Comparison of ENCODE assay signal across 21 cellular contexts in genomic region chr17:63816669-63817068, GRCh38.
"Had no signal": no experiment of that assay in that cellular context is flagged by ENCODE, and none has a peak within 500 bp of the region (broad histone marks: within the 10 kb centered on the region; RNA-seq: fewer than 3 reads in every experiment).

No MANE protein-coding gene starts in this region.

- H3K4me2 ChIP-seq: smooth muscle cell had no signal

- H3K27ac ChIP-seq: adrenal gland, colonic mucosa, esophagus muscularis mucosa, prostate gland, right lobe of liver, transverse colon, vagina had no signal

- H3K27me3 ChIP-seq: adrenal gland, colonic mucosa, esophagus muscularis mucosa, right lobe of liver, transverse colon, vagina had no signal

- H3K27ac Mint-ChIP-seq: activated naive CD4-positive, alpha-beta T cell treated with anti-CD3 and anti-CD28 coated beads for 36 hours; activated T-helper 2 cell treated with anti-CD3 and anti-CD28 coated beads, Interferon-gamma antibody, Interleukin-2, Interleukin-4, amounts not matched to agents 10 μg/mL and 5 μg/mL and 100 μg/mL, durations not matched to agents 14 hours and 24 hours and 36 hours; mesothelial cell of epicardium; nephron progenitor cell had no signal

- H3K4me3 Mint-ChIP-seq: activated naive CD4-positive, alpha-beta T cell treated with anti-CD3 and anti-CD28 coated beads for 36 hours; mesothelial cell of epicardium; nephron progenitor cell had no signal

- H3K4me1 ChIP-seq: adrenal gland, colonic mucosa, prostate gland, transverse colon, vagina had no signal

- ATAC-seq: right lobe of liver had no signal

- H3K9me3 ChIP-seq: adrenal gland, colonic mucosa, esophagus muscularis mucosa, prostate gland, right lobe of liver, transverse colon, vagina had no signal

- H3K9me3 Mint-ChIP-seq: activated naive CD4-positive, alpha-beta T cell treated with anti-CD3 and anti-CD28 coated beads for 36 hours; activated T-helper 2 cell treated with anti-CD3 and anti-CD28 coated beads, Interferon-gamma antibody, Interleukin-2, Interleukin-4, amounts not matched to agents 10 μg/mL and 5 μg/mL and 100 μg/mL, durations not matched to agents 14 hours and 24 hours and 36 hours; mesothelial cell of epicardium; nephron progenitor cell had no signal

- H3K4me1 Mint-ChIP-seq: mesothelial cell of epicardium, nephron progenitor cell had no signal

- DNase-seq: activated CD4-positive, alpha-beta T cell treated with anti-CD3 and anti-CD28 coated beads for 4 hours; activated naive CD4-positive, alpha-beta T cell treated with anti-CD3 and anti-CD28 coated beads for 36 hours; adrenal gland; caudate nucleus; colonic mucosa; foreskin melanocyte; nephron progenitor cell; occipital lobe; right lobe of liver; stimulated activated CD4-positive, alpha-beta T cell treated with anti-CD3 and anti-CD28 coated beads, Interleukin-4, amount 100 ng/mL, for 4 hours; stimulated activated CD8-positive, alpha-beta memory T cell treated with anti-CD3 and anti-CD28 coated beads, Interleukin-4, amount 100 ng/mL, for 48 hours; stimulated activated naive CD4-positive, alpha-beta T cell treated with Interleukin-2 at 50 U/mL for 16 hours; substantia nigra; T-helper 2 cell; transverse colon had no signal

- H3K4me3 ChIP-seq: adrenal gland, colonic mucosa, esophagus muscularis mucosa, prostate gland, right lobe of liver, smooth muscle cell, transverse colon, vagina had no signal
